In genomic region chr3:110423276-110423675, GRCh38 we compare ENCODE assay signal across 26 cellular contexts.
"Had no signal": no experiment of that assay in that cellular context is flagged by ENCODE, and none has a peak within 500 bp of the region (broad histone marks: within the 10 kb centered on the region; RNA-seq: fewer than 3 reads in every experiment).

No MANE protein-coding gene starts in this region.

- H3K27ac ChIP-seq: adrenal gland, body of pancreas, epithelial cell of prostate, esophagus squamous epithelium, gastroesophageal sphincter, heart right ventricle, hepatocyte had no signal

- ATAC-seq: activated CD4-positive, alpha-beta T cell treated with anti-CD3 and anti-CD28 coated beads for 36 hours; activated CD8-positive, alpha-beta memory T cell treated with anti-CD3 and anti-CD28 coated beads, Interleukin-2, amount 10 ng/mL, durations not matched to agents 7 days and 5 days; activated CD8-positive, alpha-beta T cell treated with anti-CD3 and anti-CD28 coated beads, Interleukin-2, amount 10 ng/mL, durations not matched to agents 7 days and 5 days; activated naive CD8-positive, alpha-beta T cell treated with anti-CD3 and anti-CD28 coated beads, Interleukin-2, amount 50 U/mL, for 24 hours; body of pancreas; gastroesophageal sphincter; heart right ventricle had no signal

- DNase-seq: activated CD4-positive, alpha-beta memory T cell treated with anti-CD3 and anti-CD28 coated beads for 36 hours; activated CD4-positive, alpha-beta T cell treated with anti-CD3 and anti-CD28 coated beads for 36 hours; activated CD4-positive, alpha-beta T cell treated with anti-CD3 and anti-CD28 coated beads, Interleukin-2, amount 10 ng/mL, durations not matched to agents 24 days and 14 days; activated CD4-positive, CD25-positive, alpha-beta regulatory T cell; activated CD4-positive, CD25-positive, alpha-beta regulatory T cell treated with anti-CD3 and anti-CD28 coated beads, Interleukin-2, amount 50 U/mL, for 72 hours; activated CD8-positive, alpha-beta memory T cell treated with anti-CD3 and anti-CD28 coated beads, Interleukin-2, amount 10 ng/mL, durations not matched to agents 7 days and 5 days; activated CD8-positive, alpha-beta memory T cell treated with anti-CD3 and anti-CD28 coated beads, Interleukin-2, amount 50 U/mL, for 4 hours; activated CD8-positive, alpha-beta T cell treated with anti-CD3 and anti-CD28 coated beads, Interleukin-2, amount 10 ng/mL, durations not matched to agents 7 days and 5 days; activated effector memory CD4-positive, alpha-beta T cell treated with anti-CD3 and anti-CD28 coated beads, Interleukin-2, amount 50 U/mL, for 16 hours; activated naive CD4-positive, alpha-beta T cell treated with anti-CD3 and anti-CD28 coated beads for 36 hours; activated naive CD8-positive, alpha-beta T cell treated with anti-CD3 and anti-CD28 coated beads for 36 hours; activated naive CD8-positive, alpha-beta T cell treated with anti-CD3 and anti-CD28 coated beads, Interleukin-2, amount 50 U/mL, for 24 hours; activated T-cell treated with anti-CD3 and anti-CD28 coated beads, Interleukin-2, amount 50 U/mL, for 1 hour; activated T-cell treated with anti-CD3 and anti-CD28 coated beads, Interleukin-2, amount 50 U/mL, for 48 hours; adrenal gland; amygdala; aorta; body of pancreas; caudate nucleus; effector CD8-positive, alpha-beta T cell; esophagus squamous epithelium; foreskin melanocyte; heart right ventricle had no signal

- H3K27me3 ChIP-seq: adrenal gland, body of pancreas, esophagus squamous epithelium, gastroesophageal sphincter, heart right ventricle, hepatocyte had no signal

- H2AFZ ChIP-seq: hepatocyte had no signal

- H3K4me2 ChIP-seq: hepatocyte had no signal

- H3K4me3 ChIP-seq: adrenal gland, body of pancreas, esophagus squamous epithelium, gastroesophageal sphincter, heart right ventricle, hepatocyte had no signal

- H3K9me3 ChIP-seq: adrenal gland, body of pancreas, esophagus squamous epithelium, gastroesophageal sphincter had no signal

- H3K79me2 ChIP-seq: hepatocyte had no signal

- H3K4me1 ChIP-seq: body of pancreas, esophagus squamous epithelium, gastroesophageal sphincter, heart right ventricle had no signal

- H3K36me3 ChIP-seq: adrenal gland, esophagus squamous epithelium, gastroesophageal sphincter, heart right ventricle had no signal
